18 cellular contexts compared by ENCODE assay signal in genomic region chr2:114076961-114077360, GRCh38.
DNase-seq lines count a peak whose midpoint lies in the region; FAIRE-seq and TF ChIP-seq lines count a peak whose summit lies in the region.
"Had no signal": no experiment of that assay in that cellular context is flagged by ENCODE, and none has a peak within 500 bp of the region (broad histone marks: within the 10 kb centered on the region; RNA-seq: fewer than 3 reads in every experiment).

No MANE protein-coding gene starts in this region.

- H4K91ac ChIP-seq in H1 (replicated peaks; ENCODE audit: insufficient read length, low read length): no peak overlapping the region

- H3K56ac ChIP-seq in H1 (replicated peaks; ENCODE audit: insufficient read length, low read depth, low read length): no peak overlapping the region

- H3K14ac ChIP-seq in H1 (ENCODE audit: insufficient read length): no peak overlapping the region

- no peak overlapping the region for H2BK5ac ChIP-seq in H1 (ENCODE audit: low read depth, low read length)

- no peaks in the 10 kb centered on the region for H3K79me1 ChIP-seq in H1 (ENCODE audit: low read depth, low read length)

- H3K9ac ChIP-seq in H1 (replicated peaks in 1 of 4; ENCODE audit: extremely low read depth in 1 of 4, low read depth in 3 of 4, low read length in 3 of 4): no peak overlapping the region

- no peak for FAIRE-seq in H1 (lab: Jason Lieb, UNC)
- FAIRE-seq: A204.1, G401.6, GM12891, GM18507, HTR-8/SVneo had no signal

- H2BK12ac ChIP-seq in H1 (ENCODE audit: low read depth, low read length): no peak overlapping the region

- no peak overlapping the region for H3K4ac ChIP-seq in H1 (replicated peaks; ENCODE audit: insufficient read length, low read depth, low read length)

- no peak overlapping the region for H2BK120ac ChIP-seq in H1 (replicated peaks; ENCODE audit: low read depth, low read length)

- no peak overlapping the region for H2BK15ac ChIP-seq in H1 (ENCODE audit: low read length)

- H3K9me3 ChIP-seq in H1 (ENCODE audit: insufficient read depth in 2 of 2, low read depth in 1 of 2, low read length in 1 of 2) (no peaks in the 10 kb centered on the region; a peak in 1 of 4 replicates), BE2C (no peaks in the 10 kb centered on the region)

- no peaks in the 10 kb centered on the region for H3K79me2 ChIP-seq in H1 (ENCODE audit: control insufficient read depth in 1 of 2, insufficient read depth in 2 of 2, low read length in 2 of 2)

- no peaks in the 10 kb centered on the region; the same call in 1 of the 2 replicates for H3K23me2 ChIP-seq in H1 (ENCODE audit: low read depth, low read length)

- H4K20me1 ChIP-seq in H1 (replicated peaks in 1 of 2; ENCODE audit: control insufficient read depth in 1 of 2, insufficient read depth in 2 of 2, low read length in 2 of 2): no peaks in the 10 kb centered on the region

- 86% methylated on average over 7 of the region's 7 CpGs; no CpG with 5 or more reads in 1 of the 2 experiments for WGBS in H1 (ENCODE audit: extremely low coverage in 1 of 2, insufficient coverage in 1 of 2, insufficient read length in 1 of 2, insufficient replicate concordance in 2 of 2, low coverage in 1 of 2, low lambda C conversion rate in 2 of 2, missing lambda C conversion rate in 1 of 2), 2 experiments

- H3K27me3 ChIP-seq in H1 (replicated peaks in 1 of 4; ENCODE audit: control insufficient read depth in 3 of 4, extremely low read depth in 1 of 4, insufficient read depth in 3 of 4, low read length in 3 of 4) (no peaks in the 10 kb centered on the region), BE2C (no peaks in the 10 kb centered on the region)

- TF ChIP-seq CTCF in H1 (IDR thresholded peaks at IDR 0.05; ENCODE audit: control extremely low read depth in 1 of 3, insufficient read depth in 1 of 3, low read depth in 1 of 3, low read length in 3 of 3) (no peak), BE2C (IDR thresholded peaks at IDR 0.05; ENCODE audit: low read depth, low read length) (no peak)

- H4K8ac ChIP-seq in H1 (ENCODE audit: extremely low read depth, insufficient read depth, low read length): no peak overlapping the region

- H3K36me3 ChIP-seq in H1 (ENCODE audit: control insufficient read depth in 2 of 4, insufficient read depth in 4 of 4, low read length in 3 of 4) (no peaks in the 10 kb centered on the region), BE2C (no peaks in the 10 kb centered on the region)

- H2BK20ac ChIP-seq in H1 (ENCODE audit: low read length): no peak overlapping the region

- H2AK5ac ChIP-seq in H1 (ENCODE audit: low read depth, low read length): no peak overlapping the region

- TF ChIP-seq RAD21 in H1 (IDR thresholded peaks at IDR 0.05 in 1 of 2, conservative IDR thresholded peaks at IDR 0.05 in 1 of 2; ENCODE audit: low read depth in 2 of 2, low read length in 2 of 2): no peak

- CTCF ChIA-PET in H1 (lab: Charles Lee; ENCODE audit: partially characterized antibody): no interaction called here

- no peak overlapping the region for H3K18ac ChIP-seq in H1 (ENCODE audit: extremely low read depth, low read length)

- H3K27ac ChIP-seq in H1 (ENCODE audit: low read depth, low read length): no peak overlapping the region
- H3K27ac ChIP-seq: C4-2B had no signal

- H4K5ac ChIP-seq in H1 (ENCODE audit: insufficient read length, low read depth, low read length): no peak overlapping the region

- peak overlapping the region; percentile 53; the same call in 1 of the 2 replicates for H2AFZ ChIP-seq in H1 (ENCODE audit: low read length)
- H2AFZ ChIP-seq: GM23338 had no signal

- DNase-seq in DMS53 treated with DMSO at 0.1 percent for 48 hours (lab: John Stamatoyannopoulos, UW; ENCODE audit: unreplicated experiment) (peak; percentile 51), H1 (ENCODE audit: low read depth in 1 of 2, low spot score in 2 of 2) (no peak), mucosa of gallbladder (ENCODE audit: low spot score) (peak; percentile 19), BE2C (no peak), NCI-H748 (lab: John Stamatoyannopoulos, UW; ENCODE audit: unreplicated experiment) (no peak), activated gamma-delta T cell (lab: John Stamatoyannopoulos, UW) (no peak)
- no peak for DNase-seq in activated T-cell treated with anti-CD3 and anti-CD28 coated beads, Interleukin-2, amount 50 U/mL, for 48 hours
- DNase-seq: ACHN; CD4-positive, alpha-beta T cell; H7; KBM-7 had no signal

- no peak overlapping the region for H3K4me2 ChIP-seq in H1 (ENCODE audit: insufficient read depth in 1 of 2, low read depth in 2 of 2, low read length in 2 of 2)
- H3K4me2 ChIP-seq: GM23338 had no signal

- TF ChIP-seq POLR2A in H1 (IDR thresholded peaks at IDR 0.05; ENCODE audit: control extremely low read depth in 1 of 2, low read depth in 2 of 2, low read length in 2 of 2): no peak

- no peak overlapping the region for H3K23ac ChIP-seq in H1 (ENCODE audit: insufficient read length)

- H3K4me1 ChIP-seq in H1 (replicated peaks in 1 of 4; ENCODE audit: control insufficient read depth in 3 of 4, insufficient read depth in 4 of 4, low read length in 3 of 4) (no peaks in the 10 kb centered on the region), BE2C (no peaks in the 10 kb centered on the region)

- POLR2A ChIA-PET in H1 (lab: Charles Lee; ENCODE audit: partially characterized antibody): no interaction called here

- H3K4me3 ChIP-seq in H1 (ENCODE audit: extremely low read depth in 1 of 4, insufficient read depth in 2 of 4, low read depth in 3 of 4, low read length in 4 of 4) (no peak overlapping the region), BE2C (ENCODE audit: low read depth, low read length) (no peak overlapping the region)
- H3K4me3 ChIP-seq: GM23338 had no signal

- TF ChIP-seq EP300 in H1 (IDR thresholded peaks at IDR 0.05; ENCODE audit: borderline replicate concordance in 1 of 2, low read depth in 2 of 2, low read length in 2 of 2): no peak

TF ChIP-seq in H1, 55 proteins besides CTCF, POLR2A, EP300 and RAD21:
- TF ChIP-seq RBBP5 (IDR thresholded peaks at IDR 0.05; ENCODE audit: borderline replicate concordance, low read depth, low read length) (no peak), BACH1 (IDR thresholded peaks at IDR 0.05; ENCODE audit: low read length) (no peak), SRF (IDR thresholded peaks at IDR 0.05; ENCODE audit: low read depth, low read length) (no peak), SP1 (IDR thresholded peaks at IDR 0.05; ENCODE audit: low read depth, low read length) (no peak), GTF2F1 (IDR thresholded peaks at IDR 0.05; ENCODE audit: borderline replicate concordance, low read depth, low read length) (no peak), USF2 (IDR thresholded peaks at IDR 0.05; ENCODE audit: low read length) (no peak), ATF2 (IDR thresholded peaks at IDR 0.05; ENCODE audit: low read length) (no peak), YY1 (IDR thresholded peaks at IDR 0.05; ENCODE audit: low read depth, low read length) (no peak), BRCA1 (IDR thresholded peaks at IDR 0.05; ENCODE audit: low read depth, low read length) (no peak), SP2 (IDR thresholded peaks at IDR 0.05; ENCODE audit: low read length) (no peak), JUND (IDR thresholded peaks at IDR 0.05; ENCODE audit: low read length) (no peak), RFX5 (IDR thresholded peaks at IDR 0.05; ENCODE audit: borderline replicate concordance, low read depth, low read length) (no peak), CHD1 (IDR thresholded peaks at IDR 0.05; ENCODE audit: low read depth, low read length) (no peak), TAF7 (optimal IDR thresholded peaks at IDR 0.05; ENCODE audit: borderline replicate concordance, low read depth, low read length) (no peak)

Comparison
In these comparisons a context has a peak if more than half of its experiments do, and no peak if none do; other contexts are left out.
1. DNase-seq: peak in DMS53 treated with DMSO at 0.1 percent for 48 hours (single experiment) and mucosa of gallbladder (single experiment); none in H1 (0 of 2), activated T-cell treated with anti-CD3 and anti-CD28 coated beads, Interleukin-2, amount 50 U/mL, for 48 hours (0 of 2), BE2C (single experiment), NCI-H748 (single experiment) and activated gamma-delta T cell (single experiment).